In the genomic region with DNA sequence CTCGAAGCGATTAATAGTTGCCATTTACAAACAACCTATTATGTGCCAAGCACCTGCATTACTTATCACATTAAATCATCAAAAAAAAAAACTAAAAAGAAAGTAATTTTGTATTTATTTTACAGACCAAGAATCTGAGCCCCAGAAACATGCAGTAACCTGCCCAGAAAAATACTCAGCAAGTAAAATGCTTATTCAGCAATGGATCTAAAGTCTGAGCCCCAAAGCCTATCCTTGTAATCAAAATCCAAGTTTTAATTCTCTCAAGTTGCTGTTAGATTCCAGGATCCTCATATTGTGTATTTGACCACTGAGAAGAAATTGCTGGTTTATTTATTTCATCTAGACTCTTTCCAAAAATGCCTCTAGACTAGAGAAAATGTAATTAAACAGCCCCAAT, we compare ENCODE assay signal across 9 cellular contexts.
"Had no signal": no experiment of that assay in that cellular context is flagged by ENCODE, and none has a peak within 500 bp of the region (broad histone marks: within the 10 kb centered on the region; RNA-seq: fewer than 3 reads in every experiment).

No MANE protein-coding gene starts in this region.

- H3K27ac Mint-ChIP-seq: HFFc6 had no signal

- FAIRE-seq: HTR-8/SVneo had no signal

- H3K9ac ChIP-seq: KMS-11 had no signal

- H3K9me3 ChIP-seq: HAP-1 had no signal

- H3K4me2 ChIP-seq: KMS-11 had no signal

- H3K9me3 Mint-ChIP-seq: HFFc6 had no signal

- H3K36me3 Mint-ChIP-seq: IgD-negative memory B cell had no signal

- ATAC-seq: HCT116 had no signal

- H3K36me3 ChIP-seq: HAP-1 had no signal

- H3K4me3 ChIP-seq: HAP-1 had no signal

- H3K4me3 Mint-ChIP-seq: HFFc6, IgD-negative memory B cell had no signal

- DNase-seq: GOT3, H7, HFFc6, KBM-7 had no signal

- H3K4me1 Mint-ChIP-seq: IgD-negative memory B cell had no signal

- H3K27ac ChIP-seq: KMS-11 had no signal

- H3K27me3 Mint-ChIP-seq: IgD-negative memory B cell had no signal

- H3K4me1 ChIP-seq: HAP-1 had no signal
